Comparison of ENCODE assay signal across 8 cellular contexts in genomic region chr14:55430024-55430690, GRCh38. TPM values are rescaled to one million over a fixed set of nuclear protein-coding genes. Genes with fewer than 3 reads are reported as not detected.
DNase-seq lines count a peak whose midpoint lies in the region; ATAC-seq and TF ChIP-seq lines count a peak whose summit lies in the region.

No MANE protein-coding gene starts in this region.

- H3K4me1 Mint-ChIP-seq in Calu3 (ENCODE audit: low read depth, unreplicated experiment): peaks cover 13% of the 10 kb centered on the region

- no peak overlapping the region for H3K4me3 Mint-ChIP-seq in Calu3 (ENCODE audit: low read depth, unreplicated experiment)

- no TSS peak for BruUV-seq in Calu3 (replicated peaks; lab: Mats Ljungman, UMichigan)

- in situ Hi-C loops in astrocyte of the spinal cord (cut with HindIII; ENCODE audit: low sequenced_read_pairs): no loop called here

- no peak overlapping the region for H3K4me3 ChIP-seq in astrocyte of the spinal cord (ENCODE audit: low read depth, low read length)

- TF ChIP-seq CTCF in Calu3 (IDR thresholded peaks at IDR 0.05; ENCODE audit: unreplicated experiment) (peak; percentile 25), LNCAP (IDR thresholded peaks at IDR 0.05) (peak; percentile 50), RWPE1 (conservative IDR thresholded peaks at IDR 0.05; ENCODE audit: low read depth) (peak; percentile 30), astrocyte of the spinal cord (IDR thresholded peaks at IDR 0.05; ENCODE audit: low read depth, low read length) (peak; percentile 55)

- POLR2A ChIA-PET in RWPE1 (lab: Yijun Ruan, JAX; ENCODE audit: low non-redundant PET): no interaction called here

- no peaks in the 10 kb centered on the region for H3K9me3 Mint-ChIP-seq in Calu3 (ENCODE audit: low read depth, unreplicated experiment)

- H3K27ac ChIP-seq in RWPE1: no peak overlapping the region

- no peaks in the 10 kb centered on the region for H3K36me3 Mint-ChIP-seq in Calu3 (ENCODE audit: insufficient read depth, unreplicated experiment)

- no peaks in the 10 kb centered on the region for H3K27me3 Mint-ChIP-seq in Calu3 (ENCODE audit: unreplicated experiment)

- no peak overlapping the region for H3K27ac Mint-ChIP-seq in Calu3 (ENCODE audit: unreplicated experiment)

- peak; percentile 79 for ATAC-seq in GM19372 (IDR thresholded peaks at IDR 0.05; ENCODE audit: low read depth, unreplicated experiment)

- intact Hi-C loops in Calu3 (cut with micrococcal nuclease; ENCODE audit: unreplicated experiment): loop anchor here (1.0 to 10.0 kb wide), 3 partner anchors 185 to 225 kb away; no protein-coding TSS in a partner anchor

- DNase-seq in Calu3 (peak; percentile 62), RWPE1 (ENCODE audit: low spot score) (peak; percentile 85), astrocyte of the spinal cord (ENCODE audit: low read depth, low spot score) (peak; percentile 79), kidney glomerular epithelial cell (lab: John Stamatoyannopoulos, UW) (peak; percentile 63), ureter (ENCODE audit: low spot score) (peak; percentile 66), UCSD-AML1 (lab: John Stamatoyannopoulos, UW; ENCODE audit: unreplicated experiment) (no peak)

- CTCF ChIA-PET in Calu3 (lab: Charles Lee) (interaction anchor here (0.6 kb wide), 1 partner anchor 35 kb away, joined by 4 read pairs; no protein-coding TSS in a partner anchor), RWPE1 (lab: Yijun Ruan, JAX) (interaction anchor here (0.6 to 1.0 kb wide), 6 partner anchors 16 to 813 kb away, joined by 3 to 9 read pairs (median 4); no protein-coding TSS in a partner anchor)

RNA-seq across cellular contexts. Expression of gene TBPL2, which starts 10.3 kb away (rescaled TPM):
- not detected in 2 replicates for total RNA-seq in Calu3 (2022)
- not detected for total RNA-seq in ureter

RNA-seq across cellular contexts. Expression of gene ATG14, which starts 18.5 kb away (rescaled TPM):
- total RNA-seq in Calu3 (2022): 8.1 and 9.4 TPM in 2 replicates
- total RNA-seq in ureter: 12.2 TPM
